Comparison of ENCODE assay signal across 14 cellular contexts in genomic region chr12:116009805-116010204, GRCh38.
DNase-seq lines count a peak whose midpoint lies in the region; FAIRE-seq and TF ChIP-seq lines count a peak whose summit lies in the region.
"Had no signal": no experiment of that assay in that cellular context is flagged by ENCODE, and none has a peak within 500 bp of the region (broad histone marks: within the 10 kb centered on the region; RNA-seq: fewer than 3 reads in every experiment).

No MANE protein-coding gene starts in this region.

- no peak overlapping the region for H3K4me3 Mint-ChIP-seq in neural crest cell
- H3K4me3 Mint-ChIP-seq: activated naive CD8-positive, alpha-beta T cell treated with anti-CD3 and anti-CD28 coated beads, Interleukin-2, amount 10 ng/mL, durations not matched to agents 7 days and 5 days had no signal

- H2AFZ ChIP-seq in KMS-11 (ENCODE audit: low read depth): no peak overlapping the region

- no peak overlapping the region for H3K27ac Mint-ChIP-seq in neural crest cell (ENCODE audit: unreplicated experiment)
- H3K27ac Mint-ChIP-seq: activated naive CD8-positive, alpha-beta T cell treated with anti-CD3 and anti-CD28 coated beads, Interleukin-2, amount 10 ng/mL, durations not matched to agents 7 days and 5 days had no signal

- intact Hi-C loops in head of caudate nucleus (cut with DNase I): loop anchor here (10.0 kb wide), 1 partner anchor 695 kb away; no protein-coding TSS in a partner anchor

- H3K36me3 Mint-ChIP-seq in neural crest cell (ENCODE audit: low read depth): peaks cover 6% of the 10 kb centered on the region

- FAIRE-seq in D721Med (lab: Jason Lieb, UNC): no peak
- FAIRE-seq in bronchial epithelial cell (lab: Jason Lieb, UNC): no peak
- FAIRE-seq: islet of Langerhans had no signal

- peaks cover 17% of the 10 kb centered on the region for H3K4me1 ChIP-seq in KMS-11 (ENCODE audit: low read depth, poor library complexity, severe bottlenecking)

- H3K4me1 Mint-ChIP-seq in neural crest cell: peaks cover 5% of the 10 kb centered on the region
- H3K4me1 Mint-ChIP-seq: activated naive CD8-positive, alpha-beta T cell treated with anti-CD3 and anti-CD28 coated beads, Interleukin-2, amount 10 ng/mL, durations not matched to agents 7 days and 5 days had no signal

- DNase-seq in D721Med (ENCODE audit: insufficient read length, low spot score) (no peak), bronchial epithelial cell (ENCODE audit: low read depth) (no peak), neural crest cell (ENCODE audit: low read depth, low spot score) (no peak), head of caudate nucleus (no peak), DMS79 treated with DMSO at 0.1 percent for 48 hours (lab: John Stamatoyannopoulos, UW) (no peak), hippocampal formation (lab: John Stamatoyannopoulos, UW) (no peak), T1000 (lab: John Stamatoyannopoulos, UW) (no peak)
- DNase-seq: activated CD8-positive, alpha-beta memory T cell treated with anti-CD3 and anti-CD28 coated beads for 24 hours; activated naive CD8-positive, alpha-beta T cell treated with anti-CD3 and anti-CD28 coated beads, Interleukin-2, amount 10 ng/mL, durations not matched to agents 7 days and 5 days; KBM-7; NCI-H510A; substantia nigra had no signal

- no peaks in the 10 kb centered on the region for H3K27me3 Mint-ChIP-seq in neural crest cell (ENCODE audit: low read depth)
- H3K27me3 Mint-ChIP-seq: activated naive CD8-positive, alpha-beta T cell treated with anti-CD3 and anti-CD28 coated beads, Interleukin-2, amount 10 ng/mL, durations not matched to agents 7 days and 5 days had no signal

- no peaks in the 10 kb centered on the region for H3K9me3 Mint-ChIP-seq in neural crest cell
- H3K9me3 Mint-ChIP-seq: activated naive CD8-positive, alpha-beta T cell treated with anti-CD3 and anti-CD28 coated beads, Interleukin-2, amount 10 ng/mL, durations not matched to agents 7 days and 5 days had no signal

- no peaks in the 10 kb centered on the region for H4K20me1 ChIP-seq in KMS-11 (ENCODE audit: insufficient read depth)

- H3K36me3 ChIP-seq in KMS-11 (ENCODE audit: insufficient read depth): no peaks in the 10 kb centered on the region
- peaks cover 4% of the 10 kb centered on the region for H3K36me3 ChIP-seq in bronchial epithelial cell (ENCODE audit: control insufficient read depth, insufficient read depth, low read length)

- H3K79me2 ChIP-seq in KMS-11 (ENCODE audit: insufficient read depth, low read depth): 0 out of 2 replicates have a peak, but pooled peaks cover 3% of the 10 kb centered on the region

- H3K4me3 ChIP-seq in KMS-11 (IDR thresholded peaks at IDR 0.05; ENCODE audit: insufficient read depth, low read depth, low read length) (no peak overlapping the region), bronchial epithelial cell (ENCODE audit: low read depth, low read length) (no peak overlapping the region)

- peak; percentile 11 for TF ChIP-seq CTCF in D721Med (IDR thresholded peaks at IDR 0.05; ENCODE audit: insufficient read depth, missing control alignments)
- TF ChIP-seq CTCF in KMS-11 (conservative IDR thresholded peaks at IDR 0.05; ENCODE audit: low read depth, low read length): peak; percentile 39; the same call in 1 of the 2 replicates
- peak; percentile 29 for TF ChIP-seq CTCF in bronchial epithelial cell (IDR thresholded peaks at IDR 0.05; ENCODE audit: insufficient read depth, low read length, severe bottlenecking)
- peak; percentile 53 for TF ChIP-seq CTCF in neural crest cell (conservative IDR thresholded peaks at IDR 0.05)

- no peak overlapping the region for H3K27ac ChIP-seq in KMS-11

- H3K9ac ChIP-seq in KMS-11: no peak overlapping the region

- H3K4me2 ChIP-seq in KMS-11: no peak overlapping the region

- no peaks in the 10 kb centered on the region for H3K27me3 ChIP-seq in KMS-11 (ENCODE audit: insufficient read depth, low read depth)
- H3K27me3 ChIP-seq in bronchial epithelial cell (ENCODE audit: control insufficient read depth, insufficient read depth, low read length): no peaks in the 10 kb centered on the region
